In the genomic region with DNA sequence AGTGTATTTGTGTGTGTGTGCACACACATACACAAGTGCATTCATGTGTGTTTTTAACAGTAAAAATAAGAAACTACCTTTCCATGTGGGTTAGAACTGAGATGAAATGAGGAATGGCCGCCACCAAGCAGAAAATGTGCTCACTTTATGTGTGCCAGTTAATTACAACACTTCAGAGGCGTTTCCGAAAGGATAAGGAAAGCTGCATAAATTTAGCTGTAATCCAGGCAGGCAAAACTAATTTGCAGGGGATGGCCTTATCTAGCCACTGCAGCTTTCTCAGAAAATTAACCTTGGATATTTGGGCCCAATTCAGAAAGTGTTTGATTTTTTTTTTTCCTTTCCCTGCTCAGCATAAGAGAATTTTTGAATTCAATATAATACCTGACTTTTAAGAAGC, we compare ENCODE assay signal across 1 cellular context.
TF ChIP-seq lines count a peak whose summit lies in the region.

No MANE protein-coding gene starts in this region.

TF ChIP-seq in H1, 55 proteins besides CTCF, POLR2A, EP300 and RAD21 (continued from another document):
- TF ChIP-seq EGR1 (IDR thresholded peaks at IDR 0.05; ENCODE audit: borderline replicate concordance, low read depth, low read length) (no peak), CHD1 (IDR thresholded peaks at IDR 0.05; ENCODE audit: low read depth, low read length) (no peak), JUND (IDR thresholded peaks at IDR 0.05; ENCODE audit: low read length) (no peak), SP1 (IDR thresholded peaks at IDR 0.05; ENCODE audit: low read depth, low read length) (no peak), PHF8 (conservative IDR thresholded peaks at IDR 0.05; ENCODE audit: low read depth, low read length) (no peak), HDAC2 (IDR thresholded peaks at IDR 0.05; ENCODE audit: borderline replicate concordance in 1 of 2, low read depth in 2 of 2, low read length in 2 of 2) (no peak), SIX5 (IDR thresholded peaks at IDR 0.05; ENCODE audit: low read depth, low read length) (no peak), RBBP5 (IDR thresholded peaks at IDR 0.05; ENCODE audit: borderline replicate concordance, low read depth, low read length) (no peak), SAP30 (IDR thresholded peaks at IDR 0.05; ENCODE audit: insufficient read depth, insufficient replicate concordance, low read length) (no peak), SIN3A (conservative IDR thresholded peaks at IDR 0.05 in 1 of 2, IDR thresholded peaks at IDR 0.05 in 1 of 2; ENCODE audit: low read depth in 1 of 2, low read length in 2 of 2) (no peak), NANOG (IDR thresholded peaks at IDR 0.05; ENCODE audit: insufficient read depth, low read depth, low read length, poor library complexity, severe bottlenecking) (no peak), POU5F1 (IDR thresholded peaks at IDR 0.05; ENCODE audit: low read depth, low read length) (no peak), BCL11A (IDR thresholded peaks at IDR 0.05; ENCODE audit: low read depth in 2 of 2, low read length in 2 of 2) (no peak), RNF2 (IDR thresholded peaks at IDR 0.05; ENCODE audit: borderline replicate concordance, low read depth, low read length, missing control alignments, poor library complexity, severe bottlenecking) (no peak)
- TF ChIP-seq, protein P1, sequence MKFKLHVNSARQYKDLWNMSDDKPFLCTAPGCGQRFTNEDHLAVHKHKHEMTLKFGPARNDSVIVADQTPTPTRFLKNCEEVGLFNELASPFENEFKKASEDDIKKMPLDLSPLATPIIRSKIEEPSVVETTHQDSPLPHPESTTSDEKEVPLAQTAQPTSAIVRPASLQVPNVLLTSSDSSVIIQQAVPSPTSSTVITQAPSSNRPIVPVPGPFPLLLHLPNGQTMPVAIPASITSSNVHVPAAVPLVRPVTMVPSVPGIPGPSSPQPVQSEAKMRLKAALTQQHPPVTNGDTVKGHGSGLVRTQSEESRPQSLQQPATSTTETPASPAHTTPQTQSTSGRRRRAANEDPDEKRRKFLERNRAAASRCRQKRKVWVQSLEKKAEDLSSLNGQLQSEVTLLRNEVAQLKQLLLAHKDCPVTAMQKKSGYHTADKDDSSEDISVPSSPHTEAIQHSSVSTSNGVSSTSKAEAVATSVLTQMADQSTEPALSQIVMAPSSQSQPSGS (IDR thresholded peaks at IDR 0.05; ENCODE audit: low read length), result no peak
- TF ChIP-seq, protein P2, sequence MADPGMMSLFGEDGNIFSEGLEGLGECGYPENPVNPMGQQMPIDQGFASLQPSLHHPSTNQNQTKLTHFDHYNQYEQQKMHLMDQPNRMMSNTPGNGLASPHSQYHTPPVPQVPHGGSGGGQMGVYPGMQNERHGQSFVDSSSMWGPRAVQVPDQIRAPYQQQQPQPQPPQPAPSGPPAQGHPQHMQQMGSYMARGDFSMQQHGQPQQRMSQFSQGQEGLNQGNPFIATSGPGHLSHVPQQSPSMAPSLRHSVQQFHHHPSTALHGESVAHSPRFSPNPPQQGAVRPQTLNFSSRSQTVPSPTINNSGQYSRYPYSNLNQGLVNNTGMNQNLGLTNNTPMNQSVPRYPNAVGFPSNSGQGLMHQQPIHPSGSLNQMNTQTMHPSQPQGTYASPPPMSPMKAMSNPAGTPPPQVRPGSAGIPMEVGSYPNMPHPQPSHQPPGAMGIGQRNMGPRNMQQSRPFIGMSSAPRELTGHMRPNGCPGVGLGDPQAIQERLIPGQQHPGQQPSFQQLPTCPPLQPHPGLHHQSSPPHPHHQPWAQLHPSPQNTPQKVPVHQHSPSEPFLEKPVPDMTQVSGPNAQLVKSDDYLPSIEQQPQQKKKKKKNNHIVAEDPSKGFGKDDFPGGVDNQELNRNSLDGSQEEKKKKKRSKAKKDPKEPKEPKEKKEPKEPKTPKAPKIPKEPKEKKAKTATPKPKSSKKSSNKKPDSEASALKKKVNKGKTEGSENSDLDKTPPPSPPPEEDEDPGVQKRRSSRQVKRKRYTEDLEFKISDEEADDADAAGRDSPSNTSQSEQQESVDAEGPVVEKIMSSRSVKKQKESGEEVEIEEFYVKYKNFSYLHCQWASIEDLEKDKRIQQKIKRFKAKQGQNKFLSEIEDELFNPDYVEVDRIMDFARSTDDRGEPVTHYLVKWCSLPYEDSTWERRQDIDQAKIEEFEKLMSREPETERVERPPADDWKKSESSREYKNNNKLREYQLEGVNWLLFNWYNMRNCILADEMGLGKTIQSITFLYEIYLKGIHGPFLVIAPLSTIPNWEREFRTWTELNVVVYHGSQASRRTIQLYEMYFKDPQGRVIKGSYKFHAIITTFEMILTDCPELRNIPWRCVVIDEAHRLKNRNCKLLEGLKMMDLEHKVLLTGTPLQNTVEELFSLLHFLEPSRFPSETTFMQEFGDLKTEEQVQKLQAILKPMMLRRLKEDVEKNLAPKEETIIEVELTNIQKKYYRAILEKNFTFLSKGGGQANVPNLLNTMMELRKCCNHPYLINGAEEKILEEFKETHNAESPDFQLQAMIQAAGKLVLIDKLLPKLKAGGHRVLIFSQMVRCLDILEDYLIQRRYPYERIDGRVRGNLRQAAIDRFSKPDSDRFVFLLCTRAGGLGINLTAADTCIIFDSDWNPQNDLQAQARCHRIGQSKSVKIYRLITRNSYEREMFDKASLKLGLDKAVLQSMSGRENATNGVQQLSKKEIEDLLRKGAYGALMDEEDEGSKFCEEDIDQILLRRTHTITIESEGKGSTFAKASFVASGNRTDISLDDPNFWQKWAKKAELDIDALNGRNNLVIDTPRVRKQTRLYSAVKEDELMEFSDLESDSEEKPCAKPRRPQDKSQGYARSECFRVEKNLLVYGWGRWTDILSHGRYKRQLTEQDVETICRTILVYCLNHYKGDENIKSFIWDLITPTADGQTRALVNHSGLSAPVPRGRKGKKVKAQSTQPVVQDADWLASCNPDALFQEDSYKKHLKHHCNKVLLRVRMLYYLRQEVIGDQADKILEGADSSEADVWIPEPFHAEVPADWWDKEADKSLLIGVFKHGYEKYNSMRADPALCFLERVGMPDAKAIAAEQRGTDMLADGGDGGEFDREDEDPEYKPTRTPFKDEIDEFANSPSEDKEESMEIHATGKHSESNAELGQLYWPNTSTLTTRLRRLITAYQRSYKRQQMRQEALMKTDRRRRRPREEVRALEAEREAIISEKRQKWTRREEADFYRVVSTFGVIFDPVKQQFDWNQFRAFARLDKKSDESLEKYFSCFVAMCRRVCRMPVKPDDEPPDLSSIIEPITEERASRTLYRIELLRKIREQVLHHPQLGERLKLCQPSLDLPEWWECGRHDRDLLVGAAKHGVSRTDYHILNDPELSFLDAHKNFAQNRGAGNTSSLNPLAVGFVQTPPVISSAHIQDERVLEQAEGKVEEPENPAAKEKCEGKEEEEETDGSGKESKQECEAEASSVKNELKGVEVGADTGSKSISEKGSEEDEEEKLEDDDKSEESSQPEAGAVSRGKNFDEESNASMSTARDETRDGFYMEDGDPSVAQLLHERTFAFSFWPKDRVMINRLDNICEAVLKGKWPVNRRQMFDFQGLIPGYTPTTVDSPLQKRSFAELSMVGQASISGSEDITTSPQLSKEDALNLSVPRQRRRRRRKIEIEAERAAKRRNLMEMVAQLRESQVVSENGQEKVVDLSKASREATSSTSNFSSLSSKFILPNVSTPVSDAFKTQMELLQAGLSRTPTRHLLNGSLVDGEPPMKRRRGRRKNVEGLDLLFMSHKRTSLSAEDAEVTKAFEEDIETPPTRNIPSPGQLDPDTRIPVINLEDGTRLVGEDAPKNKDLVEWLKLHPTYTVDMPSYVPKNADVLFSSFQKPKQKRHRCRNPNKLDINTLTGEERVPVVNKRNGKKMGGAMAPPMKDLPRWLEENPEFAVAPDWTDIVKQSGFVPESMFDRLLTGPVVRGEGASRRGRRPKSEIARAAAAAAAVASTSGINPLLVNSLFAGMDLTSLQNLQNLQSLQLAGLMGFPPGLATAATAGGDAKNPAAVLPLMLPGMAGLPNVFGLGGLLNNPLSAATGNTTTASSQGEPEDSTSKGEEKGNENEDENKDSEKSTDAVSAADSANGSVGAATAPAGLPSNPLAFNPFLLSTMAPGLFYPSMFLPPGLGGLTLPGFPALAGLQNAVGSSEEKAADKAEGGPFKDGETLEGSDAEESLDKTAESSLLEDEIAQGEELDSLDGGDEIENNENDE (IDR thresholded peaks at IDR 0.05; ENCODE audit: insufficient replicate concordance, low read length), result no peak
- TF ChIP-seq, protein P3, sequence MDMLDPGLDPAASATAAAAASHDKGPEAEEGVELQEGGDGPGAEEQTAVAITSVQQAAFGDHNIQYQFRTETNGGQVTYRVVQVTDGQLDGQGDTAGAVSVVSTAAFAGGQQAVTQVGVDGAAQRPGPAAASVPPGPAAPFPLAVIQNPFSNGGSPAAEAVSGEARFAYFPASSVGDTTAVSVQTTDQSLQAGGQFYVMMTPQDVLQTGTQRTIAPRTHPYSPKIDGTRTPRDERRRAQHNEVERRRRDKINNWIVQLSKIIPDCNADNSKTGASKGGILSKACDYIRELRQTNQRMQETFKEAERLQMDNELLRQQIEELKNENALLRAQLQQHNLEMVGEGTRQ (IDR thresholded peaks at IDR 0.05; ENCODE audit: low read length), result no peak
- TF ChIP-seq, protein P4, sequence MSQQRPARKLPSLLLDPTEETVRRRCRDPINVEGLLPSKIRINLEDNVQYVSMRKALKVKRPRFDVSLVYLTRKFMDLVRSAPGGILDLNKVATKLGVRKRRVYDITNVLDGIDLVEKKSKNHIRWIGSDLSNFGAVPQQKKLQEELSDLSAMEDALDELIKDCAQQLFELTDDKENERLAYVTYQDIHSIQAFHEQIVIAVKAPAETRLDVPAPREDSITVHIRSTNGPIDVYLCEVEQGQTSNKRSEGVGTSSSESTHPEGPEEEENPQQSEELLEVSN (IDR thresholded peaks at IDR 0.05), result no peak
